Comparison of ENCODE assay signal across 1 cellular context in the genomic region with DNA sequence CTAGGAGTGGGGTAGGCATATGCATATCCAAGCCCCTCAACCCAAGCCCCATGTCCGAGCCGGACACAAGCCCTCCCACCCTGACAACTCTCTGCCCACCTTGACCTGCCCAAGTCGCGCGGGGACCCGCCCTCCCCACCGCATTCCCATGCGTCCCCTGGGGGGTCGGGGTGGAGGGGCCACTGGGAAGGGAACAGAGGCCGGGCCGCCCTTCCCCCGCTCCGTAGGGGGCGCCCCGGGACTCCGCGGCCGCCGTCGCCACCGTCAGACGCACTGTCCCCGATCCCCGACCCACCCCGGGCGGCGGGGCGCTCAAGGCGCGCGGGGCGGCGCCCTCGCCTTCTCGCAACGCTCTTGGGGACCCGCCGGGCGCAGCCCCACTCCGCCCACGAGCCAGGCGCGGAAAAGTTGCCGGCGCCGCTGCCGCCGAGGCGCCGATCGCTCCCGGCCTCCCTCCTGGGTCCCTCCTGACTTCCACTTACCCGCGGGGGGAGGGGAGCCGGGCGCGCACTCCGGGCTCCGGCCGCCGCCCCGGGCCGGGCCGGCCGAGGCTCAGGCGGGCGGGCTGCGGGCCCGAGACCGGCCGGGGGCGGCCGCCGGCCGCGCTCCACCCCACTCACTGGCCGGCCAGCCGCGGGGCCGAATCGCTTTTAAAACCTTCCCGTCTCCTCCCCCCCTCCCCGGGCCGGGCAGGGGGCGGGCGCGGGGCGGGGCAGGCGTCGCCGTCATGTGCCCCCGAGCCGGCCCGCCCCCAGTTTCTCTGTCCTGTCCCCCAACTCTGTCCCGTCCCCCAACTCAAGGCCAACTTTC.
TF ChIP-seq lines count a peak whose summit lies in the region.

No MANE protein-coding gene starts in this region.

TF ChIP-seq in H1, 55 proteins besides CTCF, POLR2A, EP300 and RAD21:
- TF ChIP-seq JUND (IDR thresholded peaks at IDR 0.05; ENCODE audit: low read length) (no peak), GTF2F1 (IDR thresholded peaks at IDR 0.05; ENCODE audit: borderline replicate concordance, low read depth, low read length) (no peak), SIN3A (conservative IDR thresholded peaks at IDR 0.05 in 1 of 2, IDR thresholded peaks at IDR 0.05 in 1 of 2; ENCODE audit: low read depth in 1 of 2, low read length in 2 of 2) (peak in 1 of 2 experiments; percentile 33; a peak in 1 of 4 replicates), RBBP5 (IDR thresholded peaks at IDR 0.05; ENCODE audit: borderline replicate concordance, low read depth, low read length) (no peak), PHF8 (conservative IDR thresholded peaks at IDR 0.05; ENCODE audit: low read depth, low read length) (peak; percentile 42; the same call in 1 of the 2 replicates), KDM4A (IDR thresholded peaks at IDR 0.05; ENCODE audit: low read depth, low read length, severe bottlenecking) (peak; percentile 69), RNF2 (IDR thresholded peaks at IDR 0.05; ENCODE audit: borderline replicate concordance, low read depth, low read length, missing control alignments, poor library complexity, severe bottlenecking) (no peak), CREB1 (IDR thresholded peaks at IDR 0.05) (no peak), ZNF274 (IDR thresholded peaks at IDR 0.05; ENCODE audit: borderline replicate concordance, extremely low read depth, low read length) (no peak), TAF7 (optimal IDR thresholded peaks at IDR 0.05; ENCODE audit: borderline replicate concordance, low read depth, low read length) (no peak), SP4 (IDR thresholded peaks at IDR 0.05; ENCODE audit: low read length) (no peak), CHD2 (IDR thresholded peaks at IDR 0.05; ENCODE audit: low read length) (no peak), POU5F1 (IDR thresholded peaks at IDR 0.05; ENCODE audit: low read depth, low read length) (no peak), EZH2 (IDR thresholded peaks at IDR 0.05; ENCODE audit: low read depth, low read length, severe bottlenecking) (no peak), TAF1 (IDR thresholded peaks at IDR 0.05; ENCODE audit: low read depth, low read length) (peak; percentile 65; the same call in 1 of the 2 replicates), BCL11A (IDR thresholded peaks at IDR 0.05; ENCODE audit: low read depth in 2 of 2, low read length in 2 of 2) (no peak), SP1 (IDR thresholded peaks at IDR 0.05; ENCODE audit: low read depth, low read length) (no peak), SIX5 (IDR thresholded peaks at IDR 0.05; ENCODE audit: low read depth, low read length) (no peak), GABPA (IDR thresholded peaks at IDR 0.05; ENCODE audit: borderline replicate concordance, insufficient read depth, low read length) (no peak), TCF12 (IDR thresholded peaks at IDR 0.05; ENCODE audit: low read depth, low read length) (no peak), TEAD4 (IDR thresholded peaks at IDR 0.05; ENCODE audit: low read depth, low read length) (no peak), RXRA (IDR thresholded peaks at IDR 0.05; ENCODE audit: insufficient read depth, low read depth, low read length) (no peak), TBP (IDR thresholded peaks at IDR 0.05; ENCODE audit: low read depth, low read length) (peak; percentile 47; the same call in 1 of the 2 replicates), CEBPB (IDR thresholded peaks at IDR 0.05; ENCODE audit: low read depth, low read length) (no peak), ASH2L (IDR thresholded peaks at IDR 0.05; ENCODE audit: low read length) (peak; percentile 32), KDM1A (IDR thresholded peaks at IDR 0.05; ENCODE audit: borderline replicate concordance, low read length) (no peak)
- TF ChIP-seq, protein P1, sequence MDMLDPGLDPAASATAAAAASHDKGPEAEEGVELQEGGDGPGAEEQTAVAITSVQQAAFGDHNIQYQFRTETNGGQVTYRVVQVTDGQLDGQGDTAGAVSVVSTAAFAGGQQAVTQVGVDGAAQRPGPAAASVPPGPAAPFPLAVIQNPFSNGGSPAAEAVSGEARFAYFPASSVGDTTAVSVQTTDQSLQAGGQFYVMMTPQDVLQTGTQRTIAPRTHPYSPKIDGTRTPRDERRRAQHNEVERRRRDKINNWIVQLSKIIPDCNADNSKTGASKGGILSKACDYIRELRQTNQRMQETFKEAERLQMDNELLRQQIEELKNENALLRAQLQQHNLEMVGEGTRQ (IDR thresholded peaks at IDR 0.05; ENCODE audit: low read length) = no peak
- TF ChIP-seq, protein P2, sequence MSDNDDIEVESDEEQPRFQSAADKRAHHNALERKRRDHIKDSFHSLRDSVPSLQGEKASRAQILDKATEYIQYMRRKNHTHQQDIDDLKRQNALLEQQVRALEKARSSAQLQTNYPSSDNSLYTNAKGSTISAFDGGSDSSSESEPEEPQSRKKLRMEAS (IDR thresholded peaks at IDR 0.05) = no peak
- TF ChIP-seq, protein P3, sequence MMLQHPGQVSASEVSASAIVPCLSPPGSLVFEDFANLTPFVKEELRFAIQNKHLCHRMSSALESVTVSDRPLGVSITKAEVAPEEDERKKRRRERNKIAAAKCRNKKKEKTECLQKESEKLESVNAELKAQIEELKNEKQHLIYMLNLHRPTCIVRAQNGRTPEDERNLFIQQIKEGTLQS (IDR thresholded peaks at IDR 0.05; ENCODE audit: insufficient read depth, low read depth, low read length) = no peak
TF ChIP-seq in H1: peak in this region for 6.
